Comparison of ENCODE assay signal across 8 cellular contexts in genomic region chrX:65706041-65706828, GRCh38. TPM values are rescaled to one million over a fixed set of nuclear protein-coding genes. Genes with fewer than 3 reads are reported as not detected.
A peak's percentile ranks its signal among the peaks of the same experiment; 100 is the strongest.
DNase-seq lines count a peak whose midpoint lies in the region; ATAC-seq and TF ChIP-seq lines count a peak whose summit lies in the region.

No MANE protein-coding gene starts in this region.

- no peaks in the 10 kb centered on the region for H3K9me3 ChIP-seq in heart right ventricle

- H3K27me3 ChIP-seq in heart right ventricle = no peaks in the 10 kb centered on the region

- H3K4me1 Mint-ChIP-seq in IgD-negative memory B cell = peaks cover 48 to 63% (median 54%) of the 10 kb centered on the region in 3 donors
- H3K4me1 Mint-ChIP-seq in activated T-helper 2 cell treated with anti-CD3 and anti-CD28 coated beads, Interferon-gamma antibody, Interleukin-2, Interleukin-4, amounts not matched to agents 10 μg/mL and 5 μg/mL and 100 μg/mL, durations not matched to agents 14 hours and 24 hours and 36 hours (ENCODE audit: low read depth) = peaks cover 55% of the 10 kb centered on the region

- DNase-seq in activated T-cell treated with anti-CD3 and anti-CD28 coated beads for 24 hours (ENCODE audit: low read depth) = peak; percentile 19
- DNase-seq in activated T-cell treated with anti-CD3 and anti-CD28 coated beads for 4 hours = no peak
- no peak for DNase-seq in activated T-helper 2 cell treated with anti-CD3 and anti-CD28 coated beads, Interferon-gamma antibody, Interleukin-2, Interleukin-4, amounts not matched to agents 10 μg/mL and 5 μg/mL and 100 μg/mL, durations not matched to agents 14 hours and 24 hours and 36 hours (ENCODE audit: low spot score)
- DNase-seq in heart right ventricle = peak; percentile 22 to 59
- peak in 2 of 3 donors; percentile 33 to 40 for DNase-seq in stimulated activated CD4-positive, alpha-beta T cell treated with anti-CD3 and anti-CD28 coated beads, TNF-alpha, amount 100 ng/mL, for 48 hours (ENCODE audit: low read depth in 3 of 3)
- no peak for DNase-seq in UCSD-AML1 (lab: John Stamatoyannopoulos, UW; ENCODE audit: unreplicated experiment)

- H3K4me1 ChIP-seq in heart right ventricle = peaks cover 2 to 87% (median 57%) of the 10 kb centered on the region in 9 donors

- peak overlapping the region; percentile 58 to 85 (median 78) for H3K27ac ChIP-seq in heart right ventricle

- WGBS in heart right ventricle, 2 donors = 13 to 23% methylated on average over 5 of the region's 5 CpGs

- ATAC-seq in heart right ventricle (peak; percentile 47 to 93 (median 80)), HG03565 (IDR thresholded peaks at IDR 0.05; ENCODE audit: unreplicated experiment) (no peak)

- H3K4me3 Mint-ChIP-seq in IgD-negative memory B cell = peak overlapping the region; percentile 6 to 70 (median 40)
- H3K4me3 Mint-ChIP-seq in activated T-helper 2 cell treated with anti-CD3 and anti-CD28 coated beads, Interferon-gamma antibody, Interleukin-2, Interleukin-4, amounts not matched to agents 10 μg/mL and 5 μg/mL and 100 μg/mL, durations not matched to agents 14 hours and 24 hours and 36 hours (ENCODE audit: low read depth) = no peak overlapping the region

- H3K9me3 Mint-ChIP-seq in IgD-negative memory B cell = no peaks in the 10 kb centered on the region
- H3K9me3 Mint-ChIP-seq in activated T-helper 2 cell treated with anti-CD3 and anti-CD28 coated beads, Interferon-gamma antibody, Interleukin-2, Interleukin-4, amounts not matched to agents 10 μg/mL and 5 μg/mL and 100 μg/mL, durations not matched to agents 14 hours and 24 hours and 36 hours = no peaks in the 10 kb centered on the region

- peaks cover 8% of the 10 kb centered on the region for H3K36me3 Mint-ChIP-seq in IgD-negative memory B cell
- H3K36me3 Mint-ChIP-seq in activated T-helper 2 cell treated with anti-CD3 and anti-CD28 coated beads, Interferon-gamma antibody, Interleukin-2, Interleukin-4, amounts not matched to agents 10 μg/mL and 5 μg/mL and 100 μg/mL, durations not matched to agents 14 hours and 24 hours and 36 hours (ENCODE audit: low read depth) = peaks cover 55% of the 10 kb centered on the region

- peak overlapping the region; percentile 64 to 92 (median 82) for H3K27ac Mint-ChIP-seq in IgD-negative memory B cell
- peak overlapping the region; percentile 92 for H3K27ac Mint-ChIP-seq in activated T-helper 2 cell treated with anti-CD3 and anti-CD28 coated beads, Interferon-gamma antibody, Interleukin-2, Interleukin-4, amounts not matched to agents 10 μg/mL and 5 μg/mL and 100 μg/mL, durations not matched to agents 14 hours and 24 hours and 36 hours

- no peak overlapping the region for H3K4me3 ChIP-seq in heart right ventricle

- peaks cover 0 to 28% (median 0%) of the 10 kb centered on the region in 9 donors for H3K36me3 ChIP-seq in heart right ventricle

- no peak for TF ChIP-seq CTCF in heart right ventricle (IDR thresholded peaks at IDR 0.05)

- H3K27me3 Mint-ChIP-seq in IgD-negative memory B cell = no peaks in the 10 kb centered on the region
- H3K27me3 Mint-ChIP-seq in activated T-helper 2 cell treated with anti-CD3 and anti-CD28 coated beads, Interferon-gamma antibody, Interleukin-2, Interleukin-4, amounts not matched to agents 10 μg/mL and 5 μg/mL and 100 μg/mL, durations not matched to agents 14 hours and 24 hours and 36 hours (ENCODE audit: low read depth) = no peaks in the 10 kb centered on the region

- intact Hi-C loops in activated T-helper 2 cell treated with anti-CD3 and anti-CD28 coated beads, Interferon-gamma antibody, Interleukin-2, Interleukin-4, amounts not matched to agents 10 μg/mL and 5 μg/mL and 100 μg/mL, durations not matched to agents 14 hours and 24 hours and 36 hours (cut with micrococcal nuclease) = loop anchor here (1.0 kb wide), 3 partner anchors 8 to 111 kb away; no protein-coding TSS in a partner anchor
- intact Hi-C loops in heart right ventricle (cut with DNase I) = loop anchor here in 6 of 10 donors (1.0 to 5.0 kb wide), 5 partner anchors 34 to 109 kb away; partner anchors contain the start of gene MSN (in 1 of the 6)

RNA-seq across cellular contexts. Expression of gene MSN, which starts 38.8 kb away (rescaled TPM):
- polyA plus RNA-seq in IgD-negative memory B cell (498 TPM), heart right ventricle (100 to 1,000 TPM in 1 of 2 donors, 10 to 100 TPM in 1; 60.2 to 130 TPM)
- 473 and 476 TPM in 2 replicates for total RNA-seq in activated T-helper 2 cell treated with anti-CD3 and anti-CD28 coated beads, Interferon-gamma antibody, Interleukin-2, Interleukin-4, amounts not matched to agents 10 μg/mL and 5 μg/mL and 100 μg/mL, durations not matched to agents 14 hours and 24 hours and 36 hours
- 100 to 1,000 TPM; 106 to 238 (median 120) TPM for total RNA-seq in heart right ventricle

Comparison
In these comparisons a context has a peak if more than half of its experiments do, and no peak if none do; other contexts are left out.
1. DNase-seq: peak in activated T-cell treated with anti-CD3 and anti-CD28 coated beads for 24 hours (single experiment), heart right ventricle (2 of 2) and stimulated activated CD4-positive, alpha-beta T cell treated with anti-CD3 and anti-CD28 coated beads, TNF-alpha, amount 100 ng/mL, for 48 hours (2 of 3); none in activated T-cell treated with anti-CD3 and anti-CD28 coated beads for 4 hours (single experiment), activated T-helper 2 cell treated with anti-CD3 and anti-CD28 coated beads, Interferon-gamma antibody, Interleukin-2, Interleukin-4, amounts not matched to agents 10 μg/mL and 5 μg/mL and 100 μg/mL, durations not matched to agents 14 hours and 24 hours and 36 hours (single experiment) and UCSD-AML1 (single experiment).